In the genomic region with DNA sequence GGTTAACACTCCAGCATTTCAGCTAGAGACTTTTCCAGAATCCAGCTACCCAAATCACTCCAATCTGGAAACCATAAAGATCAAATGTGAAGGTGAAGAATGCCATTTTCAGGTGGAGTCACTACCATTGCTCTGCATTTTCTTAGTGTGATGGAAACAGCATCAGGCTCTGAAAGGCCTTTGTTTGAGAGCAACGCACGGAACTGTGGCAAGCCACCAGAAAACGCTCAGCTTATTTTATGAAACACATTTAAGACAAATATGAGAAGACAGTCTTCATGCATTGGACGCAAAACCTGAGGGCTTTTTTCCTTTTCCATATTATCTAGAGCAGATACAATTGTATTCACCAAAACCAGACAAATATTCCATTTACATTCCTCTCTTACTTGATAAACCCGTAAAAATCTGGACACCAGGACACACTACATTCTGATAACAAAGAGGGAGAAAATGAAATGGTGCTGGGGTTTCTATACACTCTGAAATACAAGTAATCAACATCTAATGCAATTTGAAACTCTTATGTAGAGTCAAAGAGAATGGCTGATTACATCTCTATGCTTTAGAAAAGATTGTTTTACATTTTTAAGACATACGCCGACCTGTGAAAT, we compare ENCODE assay signal across 1 cellular context.
TF ChIP-seq lines count a peak whose summit lies in the region.

No MANE protein-coding gene starts in this region.

TF ChIP-seq in IMR-90, 13 proteins besides CTCF, POLR2A, EP300 and RAD21:
- TF ChIP-seq MAZ (IDR thresholded peaks at IDR 0.05; ENCODE audit: borderline replicate concordance, low read depth, low read length) (no peak), MAFK (IDR thresholded peaks at IDR 0.05; ENCODE audit: low read depth, low read length) (no peak), NFE2L2 (IDR thresholded peaks at IDR 0.05; ENCODE audit: low read depth, low read length) (no peak), CEBPB (IDR thresholded peaks at IDR 0.05; ENCODE audit: low read depth, low read length) (no peak), BHLHE40 (IDR thresholded peaks at IDR 0.05; ENCODE audit: low read depth, low read length) (no peak)
